24 cellular contexts compared by ENCODE assay signal in the genomic region with DNA sequence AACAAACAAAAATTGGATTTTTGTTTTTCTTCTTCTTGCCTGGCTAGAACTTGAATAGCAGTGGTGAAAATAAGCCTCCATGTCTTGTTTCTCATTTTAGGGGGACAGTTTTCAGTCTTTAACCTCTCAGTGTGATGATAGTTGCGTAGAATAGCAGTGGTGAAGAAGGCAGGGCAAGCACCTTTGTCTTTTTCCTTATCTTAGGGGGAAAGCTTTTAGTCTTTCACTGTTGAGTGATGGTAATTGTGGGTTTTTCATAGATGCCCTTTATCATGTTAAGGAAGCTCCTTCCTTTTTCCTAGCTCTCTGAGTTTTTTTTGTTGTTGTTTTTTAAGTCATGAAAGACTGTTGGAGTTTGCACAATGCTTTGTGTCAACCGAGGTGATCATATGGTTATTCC. TPM values are rescaled to one million over a fixed set of nuclear protein-coding genes. Genes with fewer than 3 reads are reported as not detected.
DNase-seq lines count a peak whose midpoint lies in the region; ATAC-seq and TF ChIP-seq lines count a peak whose summit lies in the region.
"Had no signal": no experiment of that assay in that cellular context is flagged by ENCODE, and none has a peak within 500 bp of the region (broad histone marks: within the 10 kb centered on the region; RNA-seq: fewer than 3 reads in every experiment).

No MANE protein-coding gene starts in this region.

- H3K4me3 ChIP-seq in CD4-positive, alpha-beta memory T cell (ENCODE audit: low read length in 2 of 2), result no peak overlapping the region
- peak overlapping the region; percentile 22 for H3K4me3 ChIP-seq in GM23338
- H3K4me3 ChIP-seq in iPS-20b (ENCODE audit: low read length), result peak overlapping the region; percentile 39; the same call in 1 of the 2 replicates
- H3K4me3 ChIP-seq in mesenchymal stem cell (ENCODE audit: insufficient read depth in 1 of 2, low read depth in 1 of 2, low read length in 2 of 2), result no peak overlapping the region
- H3K4me3 ChIP-seq in gastroesophageal sphincter, result no peak overlapping the region
- H3K4me3 ChIP-seq: adrenal gland, coronary artery, ovary, PC-9, SJCRH30, spleen, thyroid gland had no signal

- DNase-seq in CD4-positive, alpha-beta memory T cell, result no peak
- DNase-seq in GM23338 (ENCODE audit: low spot score), result peak; percentile 65
- no peak for DNase-seq in activated CD4-positive, alpha-beta memory T cell treated with anti-CD3 and anti-CD28 coated beads for 36 hours
- DNase-seq in NCI-H69 (lab: John Stamatoyannopoulos, UW), result no peak
- DNase-seq in mesenchymal stem cell, result no peak
- DNase-seq: activated T-cell treated with anti-CD3 and anti-CD28 coated beads, Interleukin-2, amount 50 U/mL, for 1 hour; adrenal gland; DMS153; left cardiac atrium; MV-4-11; naive B cell; NCI-H1694 treated with DMSO at 0.1 percent for 48 hours; NCI-H345; ovary; PC-9; SJCRH30; spleen; stimulated activated CD4-positive, alpha-beta T cell treated with anti-CD3 and anti-CD28 coated beads, Interleukin-4, amount 100 ng/mL, for 1 hour; stimulated activated naive CD8-positive, alpha-beta T cell treated with anti-CD3 and anti-CD28 coated beads, Interleukin-15, Interleukin-2, amounts not matched to agents 100 U/mL and 50 U/mL, for 24 hours; T-helper 1 cell; thyroid gland had no signal

- H3K27me3 Mint-ChIP-seq in CD4-positive, alpha-beta memory T cell, result no peaks in the 10 kb centered on the region
- H3K27me3 Mint-ChIP-seq in GM23338 (ENCODE audit: insufficient read depth, low read depth, poor library complexity), result peaks cover 4% of the 10 kb centered on the region
- H3K27me3 Mint-ChIP-seq in activated CD4-positive, alpha-beta memory T cell treated with anti-CD3 and anti-CD28 coated beads for 36 hours, result no peaks in the 10 kb centered on the region
- H3K27me3 Mint-ChIP-seq: naive B cell had no signal

- H3K18ac ChIP-seq in mesenchymal stem cell (ENCODE audit: low read depth in 1 of 2, low read length in 2 of 2), result no peak overlapping the region

- peaks cover 0 to 3% (median 0%) of the 10 kb centered on the region in 8 donors for H3K9me3 Mint-ChIP-seq in CD4-positive, alpha-beta memory T cell
- H3K9me3 Mint-ChIP-seq in GM23338, result peaks cover 8% of the 10 kb centered on the region; the same call in 2 of the 3 replicates
- H3K9me3 Mint-ChIP-seq in activated CD4-positive, alpha-beta memory T cell treated with anti-CD3 and anti-CD28 coated beads for 36 hours, result no peaks in the 10 kb centered on the region
- H3K9me3 Mint-ChIP-seq: naive B cell had no signal

- no peak overlapping the region for H4K91ac ChIP-seq in mesenchymal stem cell (ENCODE audit: low read length)

- peaks cover 50% of the 10 kb centered on the region for H3K79me2 ChIP-seq in GM23338 (replicated peaks; ENCODE audit: insufficient read depth)

- no peak for TF ChIP-seq POLR2A in gastroesophageal sphincter (IDR thresholded peaks at IDR 0.05)

- peaks cover 21 to 30% (median 23%) of the 10 kb centered on the region in 4 donors for H3K4me1 Mint-ChIP-seq in CD4-positive, alpha-beta memory T cell
- H3K4me1 Mint-ChIP-seq in GM23338, result peaks cover 17% of the 10 kb centered on the region
- H3K4me1 Mint-ChIP-seq in activated CD4-positive, alpha-beta memory T cell treated with anti-CD3 and anti-CD28 coated beads for 36 hours (ENCODE audit: low read depth), result peaks cover 20% of the 10 kb centered on the region

- no peak overlapping the region for H4K8ac ChIP-seq in mesenchymal stem cell (ENCODE audit: low read length)

- H3K36me3 Mint-ChIP-seq in CD4-positive, alpha-beta memory T cell, result peaks cover 65 to 76% of the 10 kb centered on the region in 2 donors
- peaks cover 83% of the 10 kb centered on the region for H3K36me3 Mint-ChIP-seq in GM23338 (ENCODE audit: low read depth)
- H3K36me3 Mint-ChIP-seq in activated CD4-positive, alpha-beta memory T cell treated with anti-CD3 and anti-CD28 coated beads for 36 hours, result peaks cover 66% of the 10 kb centered on the region

- H3K27ac ChIP-seq in CD4-positive, alpha-beta memory T cell (ENCODE audit: low read depth, low read length), result no peak overlapping the region
- H3K27ac ChIP-seq in GM23338 (ENCODE audit: low read depth) (peak overlapping the region; percentile 94), iPS-20b (ENCODE audit: low read length) (peak overlapping the region; percentile 23), mesenchymal stem cell (ENCODE audit: low read length, poor library complexity, severe bottlenecking) (no peak overlapping the region), gastroesophageal sphincter (no peak overlapping the region)
- H3K27ac ChIP-seq: adrenal gland, coronary artery, ovary, PC-9, SJCRH30, spleen, thyroid gland had no signal

- H3K4ac ChIP-seq in mesenchymal stem cell (ENCODE audit: low read depth in 1 of 2, low read length in 2 of 2), result no peak overlapping the region

- H2BK5ac ChIP-seq in mesenchymal stem cell (ENCODE audit: low read depth, low read length, poor library complexity, severe bottlenecking), result no peak overlapping the region

- H3K79me1 ChIP-seq in mesenchymal stem cell (replicated peaks; ENCODE audit: low read length, poor library complexity, severe bottlenecking), result peaks cover 13% of the 10 kb centered on the region

- ATAC-seq in GM23338, result peak; percentile 92
- no peak for ATAC-seq in gastroesophageal sphincter
- ATAC-seq: left cardiac atrium; stimulated activated naive CD8-positive, alpha-beta T cell treated with anti-CD3 and anti-CD28 coated beads, Interleukin-15, Interleukin-2, amounts not matched to agents 100 U/mL and 50 U/mL, for 24 hours had no signal

- no peaks in the 10 kb centered on the region for H4K20me1 ChIP-seq in GM23338 (replicated peaks; ENCODE audit: insufficient read depth)

- H3K27ac Mint-ChIP-seq in CD4-positive, alpha-beta memory T cell, result peak overlapping the region in 6 of 7 donors; percentile 0 to 67 (median 16)
- H3K27ac Mint-ChIP-seq in GM23338, result peak overlapping the region; percentile 94
- H3K27ac Mint-ChIP-seq in activated CD4-positive, alpha-beta memory T cell treated with anti-CD3 and anti-CD28 coated beads for 36 hours, result peak overlapping the region; percentile 35

- H3K9me3 ChIP-seq in CD4-positive, alpha-beta memory T cell (ENCODE audit: control insufficient read depth in 1 of 2, low read length in 2 of 2), result no peaks in the 10 kb centered on the region
- H3K9me3 ChIP-seq in iPS-20b (ENCODE audit: insufficient read depth, low read depth, low read length) (0 out of 2 replicates have a peak, but pooled peaks cover 3% of the 10 kb centered on the region), mesenchymal stem cell (ENCODE audit: control insufficient read depth, low read length) (peaks cover 9% of the 10 kb centered on the region), gastroesophageal sphincter (no peaks in the 10 kb centered on the region)
- H3K9me3 ChIP-seq: adrenal gland, ovary, SJCRH30, thyroid gland had no signal

- H2AFZ ChIP-seq in GM23338, result no peak overlapping the region
- H2AFZ ChIP-seq in mesenchymal stem cell (ENCODE audit: low read depth, low read length), result no peak overlapping the region
- H2AFZ ChIP-seq: PC-9 had no signal

- no peak overlapping the region for H3K4me3 Mint-ChIP-seq in CD4-positive, alpha-beta memory T cell
- peak overlapping the region; percentile 24; the same call in 2 of the 3 replicates for H3K4me3 Mint-ChIP-seq in GM23338
- H3K4me3 Mint-ChIP-seq in activated CD4-positive, alpha-beta memory T cell treated with anti-CD3 and anti-CD28 coated beads for 36 hours, result no peak overlapping the region
- H3K4me3 Mint-ChIP-seq: naive B cell had no signal

- H2BK12ac ChIP-seq in mesenchymal stem cell (ENCODE audit: low read length in 2 of 2), result no peak overlapping the region

- TF ChIP-seq EP300 in gastroesophageal sphincter (IDR thresholded peaks at IDR 0.05), result no peak

- H2AK5ac ChIP-seq in mesenchymal stem cell (ENCODE audit: low read length, severe bottlenecking), result no peak overlapping the region

- WGBS in mesenchymal stem cell, result 57% methylated on average over 2 of the region's 2 CpGs
- 68 to 79% methylated on average over 2 of the region's 2 CpGs for WGBS in gastroesophageal sphincter (ENCODE audit: low coverage in 1 of 2), 2 donors

- H3K27me3 ChIP-seq in CD4-positive, alpha-beta memory T cell (ENCODE audit: insufficient read depth, low read length), result no peaks in the 10 kb centered on the region
- H3K27me3 ChIP-seq in GM23338 (ENCODE audit: insufficient read depth) (no peaks in the 10 kb centered on the region), iPS-20b (ENCODE audit: insufficient read depth, low read length) (no peaks in the 10 kb centered on the region), mesenchymal stem cell (ENCODE audit: control insufficient read depth in 1 of 2, insufficient read depth in 1 of 2, low read length in 2 of 2) (no peaks in the 10 kb centered on the region), gastroesophageal sphincter (no peaks in the 10 kb centered on the region)
- H3K27me3 ChIP-seq: adrenal gland, ovary, SJCRH30, spleen, thyroid gland had no signal

- intact Hi-C loops in CD4-positive, alpha-beta memory T cell (cut with micrococcal nuclease), result no loop called here
- intact Hi-C loops in activated CD4-positive, alpha-beta memory T cell treated with anti-CD3 and anti-CD28 coated beads for 36 hours (cut with micrococcal nuclease), result no loop called here

- H3K9me2 ChIP-seq in GM23338 (ENCODE audit: insufficient read depth), result no peaks in the 10 kb centered on the region

- H2BK120ac ChIP-seq in mesenchymal stem cell (ENCODE audit: low read depth, low read length), result no peak overlapping the region

- CTCF ChIA-PET in CD4-positive, alpha-beta memory T cell (lab: Charles Lee; ENCODE audit: partially characterized antibody), result interaction anchor here (0.6 kb wide), 1 partner anchor 378 kb away, joined by 3 read pairs; no protein-coding TSS in a partner anchor
- CTCF ChIA-PET in activated CD4-positive, alpha-beta memory T cell treated with anti-CD3 and anti-CD28 coated beads for 36 hours (lab: Charles Lee), result no interaction called here

- H3K23ac ChIP-seq in mesenchymal stem cell (ENCODE audit: low read length in 2 of 2), result no peak overlapping the region

- H3K4me1 ChIP-seq in CD4-positive, alpha-beta memory T cell (ENCODE audit: insufficient read depth, low read length), result peaks cover 15% of the 10 kb centered on the region
- H3K4me1 ChIP-seq in GM23338 (ENCODE audit: insufficient read depth), result peaks cover 30% of the 10 kb centered on the region
- H3K4me1 ChIP-seq in iPS-20b (ENCODE audit: insufficient read depth, low read length), result peaks cover 12% of the 10 kb centered on the region; the same call in 1 of the 2 replicates
- no peaks in the 10 kb centered on the region for H3K4me1 ChIP-seq in mesenchymal stem cell (ENCODE audit: control insufficient read depth, insufficient read depth, low read depth, low read length)
- H3K4me1 ChIP-seq in gastroesophageal sphincter, result no peaks in the 10 kb centered on the region
- H3K4me1 ChIP-seq: adrenal gland, SJCRH30, thyroid gland had no signal

- no peak overlapping the region for H3K14ac ChIP-seq in mesenchymal stem cell (ENCODE audit: low read length in 2 of 2)

- H3K9ac ChIP-seq in iPS-20b (ENCODE audit: low read depth, low read length) (peak overlapping the region; percentile 67; the same call in 1 of the 2 replicates), mesenchymal stem cell (ENCODE audit: low read length) (no peak overlapping the region)

- H2BK15ac ChIP-seq in mesenchymal stem cell (ENCODE audit: low read depth, poor library complexity, severe bottlenecking), result no peak overlapping the region

- peak overlapping the region; percentile 64 for H3K4me2 ChIP-seq in GM23338
- no peak overlapping the region for H3K4me2 ChIP-seq in mesenchymal stem cell (ENCODE audit: low read length, poor library complexity, severe bottlenecking)
- H3K4me2 ChIP-seq: PC-9 had no signal

- TF ChIP-seq CTCF in GM23338 (conservative IDR thresholded peaks at IDR 0.05; ENCODE audit: low read depth in 2 of 2), result no peak
- TF ChIP-seq CTCF in gastroesophageal sphincter (IDR thresholded peaks at IDR 0.05), result no peak

- H3K36me3 ChIP-seq in CD4-positive, alpha-beta memory T cell (ENCODE audit: insufficient read depth, low read length), result peaks cover 53% of the 10 kb centered on the region
- H3K36me3 ChIP-seq in GM23338 (ENCODE audit: insufficient read depth) (peaks cover 46% of the 10 kb centered on the region), iPS-20b (ENCODE audit: insufficient read depth, low read depth, low read length) (peaks cover 98% of the 10 kb centered on the region), mesenchymal stem cell (ENCODE audit: control insufficient read depth in 1 of 2, insufficient read depth in 2 of 2, low read depth in 1 of 2, low read length in 2 of 2) (peaks cover 28 to 91% of the 10 kb centered on the region in 2 experiments), gastroesophageal sphincter (peaks cover 0 to 89% of the 10 kb centered on the region in 2 donors)
- H3K36me3 ChIP-seq: ovary had no signal

- peaks cover 14% of the 10 kb centered on the region for H3F3A ChIP-seq in GM23338 (replicated peaks; ENCODE audit: low read depth)

- POLR2A ChIA-PET in CD4-positive, alpha-beta memory T cell (lab: Charles Lee; ENCODE audit: partially characterized antibody), result no interaction called here
- POLR2A ChIA-PET in activated CD4-positive, alpha-beta memory T cell treated with anti-CD3 and anti-CD28 coated beads for 36 hours (lab: Charles Lee), result no interaction called here

RNA-seq across cellular contexts. Expression of a gene that starts 15.6 kb away (rescaled TPM):
- 10 to 100 TPM; 56.6 to 57.1 TPM for total RNA-seq in CD4-positive, alpha-beta memory T cell
- polyA plus RNA-seq in CD4-positive, alpha-beta memory T cell, result 10 to 100 TPM; 18.3 to 38.4 TPM
- 108 and 116 TPM in 2 replicates for total RNA-seq in GM23338 (2014; rRNA removed; shearing (Covaris generic))
- 130 and 132 TPM in 2 replicates for polyA plus RNA-seq in GM23338 (2016; fragmentation: Nextera tagmentation; extraction: Ambion mirVana)
- total RNA-seq in activated CD4-positive, alpha-beta memory T cell treated with anti-CD3 and anti-CD28 coated beads for 36 hours, result 10 to 100 TPM; 59.5 to 62.0 TPM
- 20.3 TPM for polyA plus RNA-seq in mesenchymal stem cell (2013, experiment 1 of 2)
- polyA plus RNA-seq in mesenchymal stem cell (2013, experiment 2 of 2), result 25.6 TPM
- total RNA-seq in gastroesophageal sphincter, result 10 to 100 TPM; 20.5 to 26.2 (median 22.6) TPM

Comparison
In these comparisons a context has a peak if more than half of its experiments do, and no peak if none do; other contexts are left out.
1. H3K27ac ChIP-seq: peak in GM23338 (single experiment) and iPS-20b (single experiment); none in CD4-positive, alpha-beta memory T cell (single experiment), mesenchymal stem cell (single experiment) and gastroesophageal sphincter (0 of 4).
2. H3K4me3 ChIP-seq: peak in GM23338 (single experiment) and iPS-20b (single experiment); none in CD4-positive, alpha-beta memory T cell (0 of 2), mesenchymal stem cell (0 of 2) and gastroesophageal sphincter (0 of 2).
3. H3K27ac Mint-ChIP-seq: peak in every context shown above with its lines; median percentile 94 in GM23338; 35 in activated CD4-positive, alpha-beta memory T cell treated with anti-CD3 and anti-CD28 coated beads for 36 hours; 16 in CD4-positive, alpha-beta memory T cell.